16 cellular contexts compared by ENCODE assay signal in genomic region chr2:105288133-105288532, GRCh38. TPM values are rescaled to one million over a fixed set of nuclear protein-coding genes. Genes with fewer than 3 reads are reported as not detected.
A peak's percentile ranks its signal among the peaks of the same experiment; 100 is the strongest.
DNase-seq lines count a peak whose midpoint lies in the region; ATAC-seq and TF ChIP-seq lines count a peak whose summit lies in the region.
"Had no signal": no experiment of that assay in that cellular context is flagged by ENCODE, and none has a peak within 500 bp of the region (broad histone marks: within the 10 kb centered on the region; RNA-seq: fewer than 3 reads in every experiment).

No MANE protein-coding gene starts in this region.

- no peak overlapping the region for H4K8ac ChIP-seq in H9 (replicated peaks; ENCODE audit: insufficient read length, low read depth, low read length)

- H3K4me1 ChIP-seq in H9 (ENCODE audit: insufficient read depth, low read length) (no peaks in the 10 kb centered on the region), neutrophil (ENCODE audit: control insufficient read depth in 1 of 2, insufficient read depth in 1 of 2, low read depth in 1 of 2, low read length in 1 of 2) (no peaks in the 10 kb centered on the region), tibial artery (no peaks in the 10 kb centered on the region), right atrium auricular region (no peaks in the 10 kb centered on the region)

- H3K4me3 ChIP-seq in neutrophil (ENCODE audit: low read depth in 1 of 2, low read length in 1 of 2) (no peak overlapping the region), tibial artery (no peak overlapping the region), right atrium auricular region (no peak overlapping the region)

- no peak for DNase-seq in H9
- no peak for DNase-seq in WTC11 (ENCODE audit: low spot score)
- no peak for DNase-seq in tibial artery
- DNase-seq in NCI-H526 treated with DMSO at 0.1 percent for 48 hours (lab: John Stamatoyannopoulos, UW), result no peak
- no peak for DNase-seq in right atrium auricular region (ENCODE audit: low spot score)
- DNase-seq: C1 segment of cervical spinal cord, DMS 273 treated with DMSO at 0.1 percent for 48 hours had no signal

- H3K9me3 Mint-ChIP-seq in H9, result no peaks in the 10 kb centered on the region
- H3K9me3 Mint-ChIP-seq in WTC11, result no peaks in the 10 kb centered on the region
- H3K9me3 Mint-ChIP-seq: CD4-positive, alpha-beta T cell had no signal

- no peak overlapping the region for H2AFZ ChIP-seq in H9 (ENCODE audit: low read length)

- H3K36me3 Mint-ChIP-seq in H9 (ENCODE audit: insufficient read depth in 1 of 3, low read depth in 3 of 3) (peaks cover 13 to 61% (median 19%) of the 10 kb centered on the region in 3 experiments; a peak in 6 of 7 replicates), WTC11 (peaks cover 13% of the 10 kb centered on the region)

- H4K20me1 ChIP-seq in H9 (ENCODE audit: control insufficient read depth, insufficient read depth, insufficient read length), result no peaks in the 10 kb centered on the region

- H3K27ac ChIP-seq in H9 (ENCODE audit: insufficient read length, low read depth, low read length) (no peak overlapping the region), neutrophil (peak overlapping the region; percentile 23), tibial artery (no peak overlapping the region), right atrium auricular region (no peak overlapping the region)

- no peak overlapping the region for H2BK12ac ChIP-seq in H9 (ENCODE audit: insufficient read length, low read depth, low read length)

- no peaks in the 10 kb centered on the region for H3K79me1 ChIP-seq in H9 (ENCODE audit: insufficient read depth, low read depth, low read length, poor library complexity, severe bottlenecking)

- no peak overlapping the region for H4K91ac ChIP-seq in H9 (ENCODE audit: insufficient read length, low read depth, low read length)

- H3K56ac ChIP-seq in H9 (ENCODE audit: insufficient read length, low read depth, low read length), result no peak overlapping the region

- no peak overlapping the region for H3K9ac ChIP-seq in H9 (ENCODE audit: extremely low read depth, insufficient read length, low read length)

- no peak overlapping the region for H4K5ac ChIP-seq in H9 (ENCODE audit: insufficient read length, low read depth, low read length)

- ATAC-seq in GM19035 (IDR thresholded peaks at IDR 0.05; ENCODE audit: unreplicated experiment), result peak; percentile 16
- peak; percentile 52; the same call in 1 of the 2 replicates for ATAC-seq in WTC11

- H3K4ac ChIP-seq in H9 (ENCODE audit: low read depth, low read length), result no peak overlapping the region

- no peak overlapping the region for H3K14ac ChIP-seq in H9 (ENCODE audit: insufficient read depth, low read length)

- H3T11ph ChIP-seq in H9 (ENCODE audit: low read length), result no peak overlapping the region

- H3K79me2 ChIP-seq in H9 (ENCODE audit: insufficient read depth, low read length), result no peaks in the 10 kb centered on the region

- H3K4me1 Mint-ChIP-seq in H9, result 0 out of 4 replicates have a peak, but pooled peaks cover 0 to 2% of the 10 kb centered on the region in 2 experiments
- H3K4me1 Mint-ChIP-seq in WTC11, result no peaks in the 10 kb centered on the region
- H3K4me1 Mint-ChIP-seq: B cell had no signal

- no peak overlapping the region for H3K23ac ChIP-seq in H9 (ENCODE audit: insufficient read length, low read depth, low read length)

- H2BK15ac ChIP-seq in H9 (ENCODE audit: low read depth, low read length), result no peak overlapping the region

- H3K9me3 ChIP-seq in H9 (ENCODE audit: control insufficient read depth, low read depth, low read length), result no peaks in the 10 kb centered on the region
- no peaks in the 10 kb centered on the region for H3K9me3 ChIP-seq in neutrophil
- no peaks in the 10 kb centered on the region for H3K9me3 ChIP-seq in tibial artery
- no peaks in the 10 kb centered on the region for H3K9me3 ChIP-seq in right atrium auricular region

- no peak overlapping the region for H2BK20ac ChIP-seq in H9 (ENCODE audit: low read depth, low read length, poor library complexity, severe bottlenecking)

- CTCF ChIA-PET in WTC11 (lab: Charles Lee), result interaction anchor here (0.6 to 1.6 kb wide), 10 partner anchors 9 to 233 kb away, joined by 3 to 9 read pairs (median 3); no protein-coding TSS in a partner anchor

- WGBS in H9 (ENCODE audit: extremely low coverage, insufficient read length, low lambda C conversion rate), result no CpG with 5 or more reads among the region's 7 CpGs

- no peak overlapping the region for H3K18ac ChIP-seq in H9 (ENCODE audit: insufficient read length, low read depth, low read length)

- no peak overlapping the region for H2BK120ac ChIP-seq in H9 (ENCODE audit: low read depth, low read length, poor library complexity, severe bottlenecking)

- H3K36me3 ChIP-seq in neutrophil (peaks cover 67% of the 10 kb centered on the region), tibial artery (peaks cover 35 to 82% (median 68%) of the 10 kb centered on the region in 3 donors), right atrium auricular region (peaks cover 44% of the 10 kb centered on the region)

- H3K27me3 Mint-ChIP-seq in H9 (ENCODE audit: low read depth) (no peaks in the 10 kb centered on the region), WTC11 (ENCODE audit: low read depth) (no peaks in the 10 kb centered on the region)
- H3K27me3 Mint-ChIP-seq: B cell; CD4-positive, alpha-beta T cell had no signal

- H3K4me3 Mint-ChIP-seq in H9 (no peak overlapping the region), WTC11 (no peak overlapping the region)
- H3K4me3 Mint-ChIP-seq: B cell; CD4-positive, alpha-beta T cell had no signal

- H2AK5ac ChIP-seq in H9 (ENCODE audit: insufficient read length, low read length), result no peak overlapping the region

- H3K27me3 ChIP-seq in H9 (ENCODE audit: insufficient read depth, low read length) (no peaks in the 10 kb centered on the region), neutrophil (no peaks in the 10 kb centered on the region), tibial artery (no peaks in the 10 kb centered on the region), right atrium auricular region (no peaks in the 10 kb centered on the region)

- no peak overlapping the region for H2BK5ac ChIP-seq in H9 (ENCODE audit: insufficient read length, low read length)

- H3K23me2 ChIP-seq in H9 (ENCODE audit: insufficient read length, low read depth, low read length, poor library complexity, severe bottlenecking), result no peaks in the 10 kb centered on the region

- TF ChIP-seq CTCF in H9 (conservative IDR thresholded peaks at IDR 0.05), result no peak
- TF ChIP-seq CTCF in WTC11 (IDR thresholded peaks at IDR 0.05), result no peak
- no peak for TF ChIP-seq CTCF in neutrophil (IDR thresholded peaks at IDR 0.05)
- TF ChIP-seq CTCF in tibial artery (IDR thresholded peaks at IDR 0.05), result no peak
- TF ChIP-seq CTCF in right atrium auricular region (IDR thresholded peaks at IDR 0.05), result no peak

- POLR2A ChIA-PET in WTC11 (lab: Charles Lee), result no interaction called here

- H3K27ac Mint-ChIP-seq in H9 (peak overlapping the region in 2 of 3 experiments; percentile 62 to 78; a peak in 2 of 7 replicates), WTC11 (no peak overlapping the region)
- H3K27ac Mint-ChIP-seq: B cell; CD4-positive, alpha-beta T cell had no signal

- H3K4me2 ChIP-seq in H9 (ENCODE audit: insufficient read depth, insufficient read length, low read length), result no peak overlapping the region

- intact Hi-C loops in tibial artery (cut with DNase I; ENCODE audit: low total_unique reads), result no loop called here

TF ChIP-seq in WTC11, 78 proteins besides CTCF, POLR2A, EP300 and RAD21:
- TF ChIP-seq SOX15 (CRISPR knock-in tag; IDR thresholded peaks at IDR 0.05), result no peak
- TF ChIP-seq ZNF317 (CRISPR knock-in tag; IDR thresholded peaks at IDR 0.05; ENCODE audit: borderline replicate concordance, low read depth), result no peak

RNA-seq across cellular contexts. Expression of gene TGFBRAP1, which starts 41.4 kb away (rescaled TPM):
- 22.8 and 23.6 TPM in 2 replicates for total RNA-seq in H9 (2021)
- 15.8 to 16.3 TPM (median 16.3 TPM) in 3 replicates for total RNA-seq in WTC11 (2021)
- 10 to 100 TPM; 13.3 to 15.8 TPM for total RNA-seq in right atrium auricular region

RNA-seq across cellular contexts. Expression of gene GPR45, which starts 46.6 kb away (rescaled TPM):
- not detected in 2 replicates for total RNA-seq in H9 (2021)
- total RNA-seq in WTC11 (2021), result 0.21 TPM in 1 of 3 replicates, not detected in the others
- total RNA-seq in right atrium auricular region, result not detected
- total RNA-seq: A172; B cell; Calu3; CD4-positive, alpha-beta T cell; Daoy; HT-29; IMR-90 had no signal

RNA-seq across cellular contexts. Expression of gene C2orf49, which starts 49.2 kb away (rescaled TPM):
- total RNA-seq in H9 (2021) (17.1 and 18.8 TPM in 2 replicates), WTC11 (2021) (15.9 to 17.2 TPM (median 16.6 TPM) in 3 replicates), right atrium auricular region (10 to 100 TPM; 15.5 to 18.0 TPM)
